ENCODE assay signal across 26 cellular contexts in the genomic region with DNA sequence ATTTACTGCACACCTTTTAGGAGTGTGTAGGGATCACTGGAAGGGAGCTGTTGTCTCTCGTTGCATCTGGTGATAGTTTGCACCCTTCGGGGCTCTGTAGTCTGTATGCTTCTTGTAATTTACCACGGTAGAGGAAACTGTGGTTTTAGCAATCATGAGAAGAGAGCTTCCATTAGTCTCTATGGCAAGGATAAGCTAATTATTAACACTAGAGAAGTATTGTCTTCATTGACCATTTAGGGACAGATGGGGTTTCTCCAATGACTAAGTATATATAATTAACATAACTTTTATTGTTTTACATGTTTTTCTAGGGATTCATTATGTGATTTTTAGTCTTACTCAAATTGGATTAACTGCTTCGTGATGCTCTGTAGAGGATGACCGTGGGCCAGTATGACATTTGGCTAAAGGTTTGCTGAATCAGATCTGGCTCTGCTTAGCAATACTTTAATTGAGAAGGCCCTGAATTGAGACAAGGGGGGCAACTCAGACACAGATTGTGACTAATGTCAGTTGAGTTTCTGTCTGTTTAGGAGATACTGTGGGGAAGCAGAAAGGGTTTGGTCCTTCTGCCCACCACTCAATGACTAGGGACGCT. TPM values are rescaled to one million over a fixed set of nuclear protein-coding genes. Genes with fewer than 3 reads are reported as not detected.
DNase-seq lines count a peak whose midpoint lies in the region; ATAC-seq, FAIRE-seq and TF ChIP-seq lines count a peak whose summit lies in the region.
"Had no signal": no experiment of that assay in that cellular context is flagged by ENCODE, and none has a peak within 500 bp of the region (broad histone marks: within the 10 kb centered on the region; RNA-seq: fewer than 3 reads in every experiment).

No MANE protein-coding gene starts in this region.

- no peaks in the 10 kb centered on the region for H3F3A ChIP-seq in smooth muscle cell (ENCODE audit: low read depth)

- peak; percentile 24 for ATAC-seq in activated CD8-positive, alpha-beta T cell treated with anti-CD3 and anti-CD28 coated beads for 36 hours
- no peak for ATAC-seq in activated CD8-positive, alpha-beta T cell treated with anti-CD3 and anti-CD28 coated beads, Interleukin-2, amount 10 ng/mL, durations not matched to agents 7 days and 5 days
- ATAC-seq in HG02943 (IDR thresholded peaks at IDR 0.05; ENCODE audit: low read depth, unreplicated experiment) = peak; percentile 69
- ATAC-seq: HCT116, K562, T-cell, WTC11 had no signal

- TF ChIP-seq EP300 in tibial nerve (IDR thresholded peaks at IDR 0.05) = no peak

- H3K27ac Mint-ChIP-seq in activated CD8-positive, alpha-beta T cell treated with anti-CD3 and anti-CD28 coated beads for 36 hours = no peak overlapping the region
- no peak overlapping the region for H3K27ac Mint-ChIP-seq in activated CD8-positive, alpha-beta T cell treated with anti-CD3 and anti-CD28 coated beads, Interleukin-2, amount 10 ng/mL, durations not matched to agents 7 days and 5 days
- H3K27ac Mint-ChIP-seq: WTC11 had no signal

- no peaks in the 10 kb centered on the region for H3K9me3 Mint-ChIP-seq in activated CD8-positive, alpha-beta T cell treated with anti-CD3 and anti-CD28 coated beads for 36 hours
- no peaks in the 10 kb centered on the region for H3K9me3 Mint-ChIP-seq in activated CD8-positive, alpha-beta T cell treated with anti-CD3 and anti-CD28 coated beads, Interleukin-2, amount 10 ng/mL, durations not matched to agents 7 days and 5 days (ENCODE audit: insufficient read depth)
- H3K9me3 Mint-ChIP-seq: T-cell, WTC11 had no signal

- POLR2A ChIA-PET in activated CD8-positive, alpha-beta T cell treated with anti-CD3 and anti-CD28 coated beads for 36 hours (lab: Charles Lee) = no interaction called here
- POLR2A ChIA-PET in activated CD8-positive, alpha-beta T cell treated with anti-CD3 and anti-CD28 coated beads, Interleukin-2, amount 10 ng/mL, durations not matched to agents 7 days and 5 days (lab: Charles Lee) = no interaction called here

- H4K20me1 ChIP-seq in smooth muscle cell (ENCODE audit: low read depth) = no peaks in the 10 kb centered on the region
- H4K20me1 ChIP-seq: BLaER1 had no signal

- TF ChIP-seq POLR2A in vagina (IDR thresholded peaks at IDR 0.05) = no peak
- TF ChIP-seq POLR2A in tibial nerve (IDR thresholded peaks at IDR 0.05) = no peak

- peaks cover 10% of the 10 kb centered on the region for H3K4me1 Mint-ChIP-seq in activated CD8-positive, alpha-beta T cell treated with anti-CD3 and anti-CD28 coated beads for 36 hours (ENCODE audit: low read depth)
- peaks cover 13% of the 10 kb centered on the region for H3K4me1 Mint-ChIP-seq in activated CD8-positive, alpha-beta T cell treated with anti-CD3 and anti-CD28 coated beads, Interleukin-2, amount 10 ng/mL, durations not matched to agents 7 days and 5 days (ENCODE audit: low read depth)

- H3K4me3 ChIP-seq in vagina (no peak overlapping the region), smooth muscle cell (no peak overlapping the region), tibial nerve (no peak overlapping the region)
- H3K4me3 ChIP-seq: BLaER1, K562, pancreas, tibial artery had no signal

- no peak overlapping the region for H3K9ac ChIP-seq in smooth muscle cell (ENCODE audit: low read depth)
- H3K9ac ChIP-seq: BLaER1 had no signal

- H3K27me3 Mint-ChIP-seq in activated CD8-positive, alpha-beta T cell treated with anti-CD3 and anti-CD28 coated beads for 36 hours = peaks cover 24% of the 10 kb centered on the region
- peaks cover 28% of the 10 kb centered on the region for H3K27me3 Mint-ChIP-seq in activated CD8-positive, alpha-beta T cell treated with anti-CD3 and anti-CD28 coated beads, Interleukin-2, amount 10 ng/mL, durations not matched to agents 7 days and 5 days (ENCODE audit: low read depth)

- FAIRE-seq in RCC 7860 (lab: Jason Lieb, UNC) = peak; percentile 27
- FAIRE-seq: colon, K562, pancreas had no signal

- H3K4me2 ChIP-seq in smooth muscle cell = no peak overlapping the region
- H3K4me2 ChIP-seq: BLaER1 had no signal

- H3K36me3 ChIP-seq in vagina (no peaks in the 10 kb centered on the region), smooth muscle cell (ENCODE audit: low read depth) (no peaks in the 10 kb centered on the region), tibial nerve (no peaks in the 10 kb centered on the region)
- H3K36me3 ChIP-seq: BLaER1, pancreas, tibial artery had no signal

- no peak for TF ChIP-seq CTCF in activated CD8-positive, alpha-beta T cell treated with anti-CD3 and anti-CD28 coated beads for 36 hours (IDR thresholded peaks at IDR 0.05)
- TF ChIP-seq CTCF in vagina (IDR thresholded peaks at IDR 0.05) = no peak
- no peak for TF ChIP-seq CTCF in smooth muscle cell (IDR thresholded peaks at IDR 0.05; ENCODE audit: borderline replicate concordance, insufficient read depth, poor library complexity, severe bottlenecking)
- no peak for TF ChIP-seq CTCF in tibial nerve (IDR thresholded peaks at IDR 0.05)

- H3K27ac ChIP-seq in vagina (peak overlapping the region; percentile 44), smooth muscle cell (ENCODE audit: low read depth) (no peak overlapping the region), tibial nerve (no peak overlapping the region)
- H3K27ac ChIP-seq: BLaER1, epithelial cell of prostate, HL-60, pancreas, tibial artery had no signal

- H3K36me3 Mint-ChIP-seq in activated CD8-positive, alpha-beta T cell treated with anti-CD3 and anti-CD28 coated beads for 36 hours (ENCODE audit: low read depth) = no peaks in the 10 kb centered on the region
- no peaks in the 10 kb centered on the region for H3K36me3 Mint-ChIP-seq in activated CD8-positive, alpha-beta T cell treated with anti-CD3 and anti-CD28 coated beads, Interleukin-2, amount 10 ng/mL, durations not matched to agents 7 days and 5 days (ENCODE audit: low read depth)
- H3K36me3 Mint-ChIP-seq: T-cell had no signal

- no peaks in the 10 kb centered on the region for H3K9me3 ChIP-seq in vagina
- H3K9me3 ChIP-seq in smooth muscle cell (replicated peaks; ENCODE audit: low read depth) = no peaks in the 10 kb centered on the region
- H3K9me3 ChIP-seq in tibial nerve = no peaks in the 10 kb centered on the region
- H3K9me3 ChIP-seq: BLaER1, pancreas, tibial artery had no signal

- no peaks in the 10 kb centered on the region for H3K79me2 ChIP-seq in smooth muscle cell (ENCODE audit: low read depth)

- DNase-seq in activated CD8-positive, alpha-beta T cell treated with anti-CD3 and anti-CD28 coated beads for 36 hours = no peak
- no peak for DNase-seq in activated CD8-positive, alpha-beta T cell treated with anti-CD3 and anti-CD28 coated beads, Interleukin-2, amount 10 ng/mL, durations not matched to agents 7 days and 5 days
- DNase-seq in RCC 7860 (ENCODE audit: low spot score) (peak; percentile 23), vagina (ENCODE audit: extremely low spot score in 2 of 2) (no peak), smooth muscle cell (lab: John Stamatoyannopoulos, UW; ENCODE audit: unreplicated experiment) (no peak), tibial nerve (ENCODE audit: low spot score in 2 of 2) (no peak)
- DNase-seq in central memory CD4-positive, alpha-beta T cell = no peak
- DNase-seq: 8988T; activated effector memory CD4-positive, alpha-beta T cell treated with anti-CD3 and anti-CD28 coated beads, Interleukin-2, amount 50 U/mL, for 16 hours; DMS153; NCI-H2171; pancreas; stimulated activated CD4-positive, alpha-beta T cell treated with anti-CD3 and anti-CD28 coated beads, Interleukin-4, amount 100 ng/mL, for 4 hours; T-cell; tibial artery had no signal

- no peak overlapping the region for H2AFZ ChIP-seq in smooth muscle cell (ENCODE audit: low read depth)

- H3K4me3 Mint-ChIP-seq in activated CD8-positive, alpha-beta T cell treated with anti-CD3 and anti-CD28 coated beads for 36 hours = no peak overlapping the region
- H3K4me3 Mint-ChIP-seq in activated CD8-positive, alpha-beta T cell treated with anti-CD3 and anti-CD28 coated beads, Interleukin-2, amount 10 ng/mL, durations not matched to agents 7 days and 5 days = no peak overlapping the region
- H3K4me3 Mint-ChIP-seq: WTC11 had no signal

- H3K4me1 ChIP-seq in vagina (peaks cover 31% of the 10 kb centered on the region), smooth muscle cell (ENCODE audit: low read depth) (no peaks in the 10 kb centered on the region), tibial nerve (no peaks in the 10 kb centered on the region)
- H3K4me1 ChIP-seq: BLaER1, pancreas, tibial artery had no signal

- 74% methylated on average over 6 of the region's 6 CpGs for WGBS in smooth muscle cell (ENCODE audit: low lambda C conversion rate)
- 59 to 60% methylated on average over 6 of the region's 6 CpGs for WGBS in tibial nerve, 2 donors

- CTCF ChIA-PET in activated CD8-positive, alpha-beta T cell treated with anti-CD3 and anti-CD28 coated beads for 36 hours (lab: Charles Lee) = interaction anchor here (1.5 to 3.9 kb wide), 3 partner anchors 33 to 75 kb away, joined by 3 to 17 read pairs (median 8); no protein-coding TSS in a partner anchor
- CTCF ChIA-PET in activated CD8-positive, alpha-beta T cell treated with anti-CD3 and anti-CD28 coated beads, Interleukin-2, amount 10 ng/mL, durations not matched to agents 7 days and 5 days (lab: Charles Lee) = interaction anchor here (3.9 kb wide), 1 partner anchor 32 kb away, joined by 21 read pairs; no protein-coding TSS in a partner anchor

- intact Hi-C loops in activated CD8-positive, alpha-beta T cell treated with anti-CD3 and anti-CD28 coated beads for 36 hours (cut with micrococcal nuclease) = no loop called here
- intact Hi-C loops in vagina (cut with DNase I) = no loop called here

- H3K27me3 ChIP-seq in vagina (no peaks in the 10 kb centered on the region), smooth muscle cell (ENCODE audit: low read depth) (peaks cover 16% of the 10 kb centered on the region), tibial nerve (peaks cover 0 to 29% of the 10 kb centered on the region in 2 donors)
- H3K27me3 ChIP-seq: BLaER1, pancreas had no signal

RNA-seq across cellular contexts. Expression of gene SLC18A2, which starts 8.7 kb away (rescaled TPM):
- under 1 TPM in 1 of 2 experiments, not detected in 1; 0.14 TPM for total RNA-seq in activated CD8-positive, alpha-beta T cell treated with anti-CD3 and anti-CD28 coated beads for 36 hours
- not detected for total RNA-seq in activated CD8-positive, alpha-beta T cell treated with anti-CD3 and anti-CD28 coated beads, Interleukin-2, amount 10 ng/mL, durations not matched to agents 7 days and 5 days
- total RNA-seq in vagina (11.5 TPM), smooth muscle cell (0.09 and 0.18 TPM in 2 replicates), tibial nerve (under 1 TPM in 3 of 4 donors, not detected in 1; 0.20 to 0.42 (median 0.22) TPM)
- 0.18 TPM in 1 of 2 replicates, not detected in the other for polyA plus RNA-seq in smooth muscle cell
- total RNA-seq: lung microvascular endothelial cell had no signal

RNA-seq across cellular contexts. Expression of gene KCNK18, which starts 52.3 kb away (rescaled TPM):
- not detected for total RNA-seq in activated CD8-positive, alpha-beta T cell treated with anti-CD3 and anti-CD28 coated beads for 36 hours
- total RNA-seq in activated CD8-positive, alpha-beta T cell treated with anti-CD3 and anti-CD28 coated beads, Interleukin-2, amount 10 ng/mL, durations not matched to agents 7 days and 5 days = not detected
- total RNA-seq in vagina = not detected
- not detected in 2 replicates for total RNA-seq in smooth muscle cell
- not detected in 2 replicates for polyA plus RNA-seq in smooth muscle cell
- not detected for total RNA-seq in tibial nerve
- total RNA-seq: activated CD8-positive, alpha-beta memory T cell treated with anti-CD3 and anti-CD28 coated beads for 36 hours; K562; lung microvascular endothelial cell; pancreas; skeletal muscle tissue; T-cell; WTC11 had no signal
- polyA plus RNA-seq: K562, pancreas had no signal
